2 cellular contexts compared by ENCODE assay signal in genomic region chr10:117167346-117168134, GRCh38.
TF ChIP-seq lines count a peak whose summit lies in the region.

No MANE protein-coding gene starts in this region.

TF ChIP-seq in A549, 52 proteins besides CTCF, POLR2A, EP300 and RAD21:
- TF ChIP-seq HMGXB4 (CRISPR knock-in tag; IDR thresholded peaks at IDR 0.05; ENCODE audit: borderline replicate concordance), result no peak
- no peak for TF ChIP-seq MYC (IDR thresholded peaks at IDR 0.05; ENCODE audit: borderline replicate concordance, low read length)
- TF ChIP-seq JUN (IDR thresholded peaks at IDR 0.05), result no peak
- TF ChIP-seq KDM1A (IDR thresholded peaks at IDR 0.05; ENCODE audit: low read depth), result no peak
- no peak for TF ChIP-seq ELK1 (IDR thresholded peaks at IDR 0.05; ENCODE audit: low read depth, low read length)
- no peak for TF ChIP-seq FOSL2 (IDR thresholded peaks at IDR 0.05)
- no peak for TF ChIP-seq FOSL2 (CRISPR knock-in tag; IDR thresholded peaks at IDR 0.05)
- TF ChIP-seq ZFP36 (IDR thresholded peaks at IDR 0.05; ENCODE audit: borderline replicate concordance, partially characterized antibody), result no peak
- no peak for TF ChIP-seq BCL3 (IDR thresholded peaks at IDR 0.05)
- no peak for TF ChIP-seq E2F6 (IDR thresholded peaks at IDR 0.05; ENCODE audit: borderline replicate concordance, low read depth)
- TF ChIP-seq PBX3 (IDR thresholded peaks at IDR 0.05), result no peak
- no peak for TF ChIP-seq ESRRA (IDR thresholded peaks at IDR 0.05; ENCODE audit: borderline replicate concordance, low read length)
- TF ChIP-seq HOXB5 (CRISPR knock-in tag; IDR thresholded peaks at IDR 0.05), result no peak
- TF ChIP-seq HOXB13 (CRISPR knock-in tag; IDR thresholded peaks at IDR 0.05; ENCODE audit: low read depth), result no peak
- no peak for TF ChIP-seq EHMT2 (IDR thresholded peaks at IDR 0.05; ENCODE audit: low read depth)
- TF ChIP-seq SMC3 (IDR thresholded peaks at IDR 0.05), result no peak
- TF ChIP-seq REST (IDR thresholded peaks at IDR 0.05), result no peak
- TF ChIP-seq HDAC2 (IDR thresholded peaks at IDR 0.05), result no peak

TF ChIP-seq in K562, 482 proteins besides CTCF, POLR2A, EP300 and RAD21 (continued from another document):
- TF ChIP-seq ARID3A (IDR thresholded peaks at IDR 0.05; ENCODE audit: borderline replicate concordance, low read depth, low read length) (no peak), ZZZ3 (IDR thresholded peaks at IDR 0.05) (no peak), THRB (CRISPR knock-in tag; conservative IDR thresholded peaks at IDR 0.05) (no peak), HLTF (IDR thresholded peaks at IDR 0.05) (no peak), GTF2E2 (tag; IDR thresholded peaks at IDR 0.05) (no peak), XRCC3 (IDR thresholded peaks at IDR 0.05) (no peak), STAT5A (IDR thresholded peaks at IDR 0.05; ENCODE audit: borderline replicate concordance, low read length) (no peak), ZNF140 (CRISPR knock-in tag; IDR thresholded peaks at IDR 0.05) (no peak), TGIF2 (CRISPR knock-in tag; IDR thresholded peaks at IDR 0.05) (no peak), SMARCC2 (IDR thresholded peaks at IDR 0.05; ENCODE audit: low read depth) (no peak), NCOA2 (IDR thresholded peaks at IDR 0.05; ENCODE audit: partially characterized antibody in 2 of 2) (no peak)
